In the genomic region with DNA sequence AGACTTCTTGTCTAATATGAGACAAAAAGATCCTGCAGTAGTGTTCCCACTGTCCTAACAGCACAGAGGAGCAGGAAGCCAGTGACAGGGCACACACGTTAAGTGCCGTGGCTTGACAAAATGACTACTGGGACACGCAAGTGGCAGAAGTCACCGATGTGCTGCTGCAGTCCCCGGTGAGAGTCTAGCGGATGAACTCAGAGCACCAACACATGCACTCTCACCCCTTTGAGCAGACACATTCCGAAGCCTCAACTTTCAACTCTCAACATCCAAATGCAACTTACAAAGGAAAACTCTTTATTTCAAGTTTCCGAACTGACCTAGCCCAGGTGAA, we compare ENCODE assay signal across 8 cellular contexts. TPM values are rescaled to one million over a fixed set of nuclear protein-coding genes. Genes with fewer than 3 reads are reported as not detected.
A peak's percentile ranks its signal among the peaks of the same experiment; 100 is the strongest.
DNase-seq lines count a peak whose midpoint lies in the region; ATAC-seq and TF ChIP-seq lines count a peak whose summit lies in the region.

No MANE protein-coding gene starts in this region.

- no peak for TF ChIP-seq CTCF in PC-9 (conservative IDR thresholded peaks at IDR 0.05)
- no peak for TF ChIP-seq CTCF in endothelial cell (IDR thresholded peaks at IDR 0.05; ENCODE audit: unreplicated experiment)

- peaks cover 23% of the 10 kb centered on the region for H3F3A ChIP-seq in PC-9 (ENCODE audit: insufficient read depth, low read depth)

- ATAC-seq in GM19351 (IDR thresholded peaks at IDR 0.05; ENCODE audit: unreplicated experiment) = no peak

- POLR2A ChIA-PET in PC-9 (lab: Charles Lee; ENCODE audit: unreplicated experiment) = interaction anchor here (0.6 to 3.3 kb wide), 6 partner anchors 10 to 212 kb away, joined by 3 to 51 read pairs (median 8); no protein-coding TSS in a partner anchor

- H3K36me3 ChIP-seq in ES-I3 (ENCODE audit: insufficient read depth, low read length) (no peaks in the 10 kb centered on the region), PC-9 (ENCODE audit: low read depth) (peaks cover 42% of the 10 kb centered on the region), mucosa of stomach (ENCODE audit: control insufficient read depth, insufficient read depth, low read length) (no peaks in the 10 kb centered on the region)

- H3K27me3 ChIP-seq in PC-9 (ENCODE audit: insufficient read depth, low read depth) = no peaks in the 10 kb centered on the region
- peaks cover 24% of the 10 kb centered on the region for H3K27me3 ChIP-seq in mucosa of stomach (ENCODE audit: control insufficient read depth, insufficient read depth, low read length)

- H3K9me2 ChIP-seq in PC-9 (ENCODE audit: insufficient read depth) = no peaks in the 10 kb centered on the region

- H3K4me2 ChIP-seq in PC-9 = peak overlapping the region; percentile 79

- H3K4me1 Mint-ChIP-seq in endothelial cell (ENCODE audit: unreplicated experiment) = peaks cover 21% of the 10 kb centered on the region

- H3K27ac Mint-ChIP-seq in endothelial cell (ENCODE audit: unreplicated experiment) = no peak overlapping the region

- H3K27me3 Mint-ChIP-seq in endothelial cell (ENCODE audit: unreplicated experiment) = peaks cover 2% of the 10 kb centered on the region

- H3K9me3 ChIP-seq in ES-I3 (ENCODE audit: control insufficient read depth, insufficient read depth, low read length) (no peaks in the 10 kb centered on the region), PC-9 (ENCODE audit: insufficient read depth, low read depth) (peaks cover 9% of the 10 kb centered on the region; the same call in 1 of the 2 replicates), mucosa of stomach (ENCODE audit: control insufficient read depth, low read length) (no peaks in the 10 kb centered on the region)

- H3K79me2 ChIP-seq in PC-9 (ENCODE audit: low read depth) = peaks cover 59% of the 10 kb centered on the region

- no peaks in the 10 kb centered on the region; the same call in 1 of the 2 replicates for H4K20me1 ChIP-seq in PC-9 (ENCODE audit: insufficient read depth)

- peak overlapping the region; percentile 79 for H2AFZ ChIP-seq in PC-9

- BruUV-seq in PC-9 (replicated peaks; lab: Mats Ljungman, UMichigan) = no TSS peak

- H3K36me3 Mint-ChIP-seq in endothelial cell (ENCODE audit: low read depth, unreplicated experiment) = no peaks in the 10 kb centered on the region

- intact Hi-C loops in PC-9 (cut with micrococcal nuclease; ENCODE audit: unreplicated experiment) = loop anchor here (1.0 kb wide), 1 partner anchor 45 kb away; no protein-coding TSS in a partner anchor

- peaks cover 4% of the 10 kb centered on the region; the same call in 1 of the 2 replicates for H3K4me1 ChIP-seq in ES-I3 (ENCODE audit: insufficient read depth, low read length)
- peaks cover 44% of the 10 kb centered on the region for H3K4me1 ChIP-seq in PC-9 (replicated peaks; ENCODE audit: insufficient read depth)
- H3K4me1 ChIP-seq in mucosa of stomach (ENCODE audit: control insufficient read depth, insufficient read depth, low read length) = no peaks in the 10 kb centered on the region

- no peaks in the 10 kb centered on the region for H3K9me3 Mint-ChIP-seq in endothelial cell (ENCODE audit: unreplicated experiment)

- H3K9ac ChIP-seq in ES-I3 (ENCODE audit: low read depth, low read length) (peak overlapping the region; percentile 84; the same call in 1 of the 2 replicates), mucosa of stomach (ENCODE audit: low read length) (peak overlapping the region; percentile 65)

- CTCF ChIA-PET in PC-9 (lab: Charles Lee) = no interaction called here

- DNase-seq in PC-9 (no peak), endothelial cell (ENCODE audit: low spot score) (no peak), NCI-H128 (lab: John Stamatoyannopoulos, UW; ENCODE audit: unreplicated experiment) (no peak), putamen (ENCODE audit: low spot score) (no peak), anterior cingulate cortex (lab: John Stamatoyannopoulos, UW) (no peak)

- H3K4me3 Mint-ChIP-seq in endothelial cell (ENCODE audit: unreplicated experiment) = peak overlapping the region; percentile 88

- peak overlapping the region; percentile 93 for H3K27ac ChIP-seq in PC-9

- H3K4me3 ChIP-seq in PC-9 = peak overlapping the region; percentile 70
- H3K4me3 ChIP-seq in mucosa of stomach (ENCODE audit: low read length) = peak overlapping the region; percentile 60

RNA-seq across cellular contexts. Expression of a gene that starts 0.9 kb away (rescaled TPM):
- 58.3 and 91.0 TPM in 2 replicates for total RNA-seq in PC-9 (2021)
- total RNA-seq in endothelial cell (ENCODE audit: unreplicated experiment) = 23.9 TPM
